In the genomic region with DNA sequence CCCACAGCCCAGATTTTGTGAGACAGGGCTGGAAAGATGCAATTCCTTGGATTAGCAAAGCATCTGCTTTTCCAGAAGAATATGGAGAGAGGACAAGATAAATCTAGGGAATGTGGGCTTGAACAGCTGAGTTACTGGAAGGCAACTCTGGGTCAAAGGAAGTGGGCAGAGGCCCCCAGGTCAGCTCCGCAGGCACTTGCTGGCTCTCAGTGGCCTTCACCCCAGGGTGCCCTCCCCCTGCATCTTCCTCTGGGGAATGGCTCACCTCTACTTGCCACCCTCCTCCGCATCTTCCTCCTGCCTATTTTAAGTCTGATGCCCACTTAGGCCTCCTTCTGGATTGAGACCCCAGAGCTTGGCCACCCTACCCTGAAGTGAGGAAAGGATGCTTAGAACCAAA, we compare ENCODE assay signal across 11 cellular contexts. TPM values are rescaled to one million over a fixed set of nuclear protein-coding genes. Genes with fewer than 3 reads are reported as not detected.
DNase-seq lines count a peak whose midpoint lies in the region; ATAC-seq and TF ChIP-seq lines count a peak whose summit lies in the region.
"Had no signal": no experiment of that assay in that cellular context is flagged by ENCODE, and none has a peak within 500 bp of the region (broad histone marks: within the 10 kb centered on the region; RNA-seq: fewer than 3 reads in every experiment).

No MANE protein-coding gene starts in this region.

- H3K27ac ChIP-seq in A673 (ENCODE audit: low read depth, low read length, poor library complexity, severe bottlenecking) (peak overlapping the region; percentile 78), Peyer's patch (peak overlapping the region; percentile 49 to 71 (median 62)), prostate gland (peak overlapping the region; percentile 40 to 60)

- H3K4me3 ChIP-seq in A673 (ENCODE audit: low read depth, low read length, poor library complexity, severe bottlenecking): no peak overlapping the region
- no peak overlapping the region for H3K4me3 ChIP-seq in Peyer's patch
- H3K4me3 ChIP-seq in prostate gland: no peak overlapping the region

- peaks cover 60% of the 10 kb centered on the region for H3K36me3 ChIP-seq in A673 (ENCODE audit: insufficient read depth, low read length, poor library complexity, severe bottlenecking)
- peaks cover 0 to 96% (median 0%) of the 10 kb centered on the region in 3 donors for H3K36me3 ChIP-seq in Peyer's patch
- H3K36me3 ChIP-seq in prostate gland: peaks cover 16 to 38% of the 10 kb centered on the region in 2 donors

- peak overlapping the region; percentile 76 to 80 for H3K27ac Mint-ChIP-seq in effector memory CD8-positive, alpha-beta T cell
- no peak overlapping the region for H3K27ac Mint-ChIP-seq in activated T-helper 1 cell treated with anti-CD3 and anti-CD28 coated beads, Interleukin-12 subunit alpha, Interleukin-12 subunit beta, Interleukin-2, Interleukin-4 antibody, amounts not matched to agents 30 ng/mL and 10 ng/mL and 1 ng/mL, durations not matched to agents 14 hours and 24 hours and 36 hours

- no peak overlapping the region for H3K4me3 Mint-ChIP-seq in effector memory CD8-positive, alpha-beta T cell
- no peak overlapping the region for H3K4me3 Mint-ChIP-seq in activated T-helper 1 cell treated with anti-CD3 and anti-CD28 coated beads, Interleukin-12 subunit alpha, Interleukin-12 subunit beta, Interleukin-2, Interleukin-4 antibody, amounts not matched to agents 30 ng/mL and 10 ng/mL and 1 ng/mL, durations not matched to agents 14 hours and 24 hours and 36 hours

- DNase-seq in A673 (ENCODE audit: low spot score) (no peak), Peyer's patch (no peak), prostate gland (ENCODE audit: low spot score) (no peak), NCI-H526 (lab: John Stamatoyannopoulos, UW) (no peak), SHP77 treated with DMSO at 0.1 percent for 48 hours (lab: John Stamatoyannopoulos, UW) (no peak)
- DNase-seq in effector memory CD8-positive, alpha-beta T cell: no peak
- DNase-seq in activated T-helper 1 cell treated with anti-CD3 and anti-CD28 coated beads, Interleukin-12 subunit alpha, Interleukin-12 subunit beta, Interleukin-2, Interleukin-4 antibody, amounts not matched to agents 30 ng/mL and 10 ng/mL and 1 ng/mL, durations not matched to agents 14 hours and 24 hours and 36 hours (ENCODE audit: low spot score): no peak
- DNase-seq: kidney glomerular epithelial cell, NCI-H510A had no signal

- intact Hi-C loops in A673 (cut with micrococcal nuclease; ENCODE audit: unreplicated experiment) (loop anchor here (2.0 kb wide), 1 partner anchor 100 kb away; no protein-coding TSS in a partner anchor), prostate gland (cut with DNase I) (loop anchor here (5.0 to 10.0 kb wide), 4 partner anchors 33 to 230 kb away; a partner anchor contains a TSS)
- intact Hi-C loops in activated T-helper 1 cell treated with anti-CD3 and anti-CD28 coated beads, Interleukin-12 subunit alpha, Interleukin-12 subunit beta, Interleukin-2, Interleukin-4 antibody, amounts not matched to agents 30 ng/mL and 10 ng/mL and 1 ng/mL, durations not matched to agents 14 hours and 24 hours and 36 hours (cut with micrococcal nuclease): no loop called here

- no peak for ATAC-seq in effector memory CD8-positive, alpha-beta T cell (replicated peaks)
- ATAC-seq in GM19324 (IDR thresholded peaks at IDR 0.05; ENCODE audit: low FRiP score, unreplicated experiment): no peak
- ATAC-seq: HCT116 had no signal

- peaks cover 40% of the 10 kb centered on the region for H3K4me1 ChIP-seq in A673 (ENCODE audit: insufficient read depth, low read length, poor library complexity, severe bottlenecking)
- H3K4me1 ChIP-seq in Peyer's patch: peaks cover 0 to 53% (median 2%) of the 10 kb centered on the region in 4 donors
- H3K4me1 ChIP-seq in prostate gland (replicated peaks): no peaks in the 10 kb centered on the region

- no peaks in the 10 kb centered on the region for H3K27me3 Mint-ChIP-seq in effector memory CD8-positive, alpha-beta T cell
- no peaks in the 10 kb centered on the region for H3K27me3 Mint-ChIP-seq in activated T-helper 1 cell treated with anti-CD3 and anti-CD28 coated beads, Interleukin-12 subunit alpha, Interleukin-12 subunit beta, Interleukin-2, Interleukin-4 antibody, amounts not matched to agents 30 ng/mL and 10 ng/mL and 1 ng/mL, durations not matched to agents 14 hours and 24 hours and 36 hours (ENCODE audit: insufficient read depth)

- no peak for TF ChIP-seq CTCF in A673 (conservative IDR thresholded peaks at IDR 0.05; ENCODE audit: low read depth, low read length)
- TF ChIP-seq CTCF in Peyer's patch (IDR thresholded peaks at IDR 0.05): no peak
- TF ChIP-seq CTCF in prostate gland (IDR thresholded peaks at IDR 0.05): no peak

- POLR2A ChIA-PET in A673 (lab: Charles Lee; ENCODE audit: low non-redundant PET): no interaction called here

- CTCF ChIA-PET in A673 (lab: Charles Lee): interaction anchor here (1.0 kb wide), 1 partner anchor 33 kb away, joined by 3 read pairs; no protein-coding TSS in a partner anchor

- no peaks in the 10 kb centered on the region for H3K9me3 ChIP-seq in A673 (ENCODE audit: low read depth, low read length, poor library complexity, severe bottlenecking)
- H3K9me3 ChIP-seq in Peyer's patch: no peaks in the 10 kb centered on the region
- H3K9me3 ChIP-seq in prostate gland: no peaks in the 10 kb centered on the region

- peaks cover 87% of the 10 kb centered on the region for H3K36me3 Mint-ChIP-seq in effector memory CD8-positive, alpha-beta T cell (ENCODE audit: insufficient read depth)
- H3K36me3 Mint-ChIP-seq in activated T-helper 1 cell treated with anti-CD3 and anti-CD28 coated beads, Interleukin-12 subunit alpha, Interleukin-12 subunit beta, Interleukin-2, Interleukin-4 antibody, amounts not matched to agents 30 ng/mL and 10 ng/mL and 1 ng/mL, durations not matched to agents 14 hours and 24 hours and 36 hours (ENCODE audit: low read depth): peaks cover 55% of the 10 kb centered on the region

- 88% methylated on average over 2 of the region's 2 CpGs for WGBS in prostate gland

- H3K27me3 ChIP-seq in A673 (replicated peaks; ENCODE audit: insufficient read depth, low read depth, low read length, poor library complexity): no peaks in the 10 kb centered on the region
- no peaks in the 10 kb centered on the region for H3K27me3 ChIP-seq in Peyer's patch
- no peaks in the 10 kb centered on the region for H3K27me3 ChIP-seq in prostate gland (replicated peaks; ENCODE audit: insufficient read depth)

- BruUV-seq in A673 (replicated peaks; lab: Mats Ljungman, UMichigan): no TSS peak

- no peaks in the 10 kb centered on the region for H3K9me3 Mint-ChIP-seq in effector memory CD8-positive, alpha-beta T cell
- no peaks in the 10 kb centered on the region for H3K9me3 Mint-ChIP-seq in activated T-helper 1 cell treated with anti-CD3 and anti-CD28 coated beads, Interleukin-12 subunit alpha, Interleukin-12 subunit beta, Interleukin-2, Interleukin-4 antibody, amounts not matched to agents 30 ng/mL and 10 ng/mL and 1 ng/mL, durations not matched to agents 14 hours and 24 hours and 36 hours

- no peak for TF ChIP-seq POLR2A in Peyer's patch (IDR thresholded peaks at IDR 0.05)
- no peak for TF ChIP-seq POLR2A in prostate gland (IDR thresholded peaks at IDR 0.05)

- peaks cover 14 to 16% of the 10 kb centered on the region in 2 donors for H3K4me1 Mint-ChIP-seq in effector memory CD8-positive, alpha-beta T cell (ENCODE audit: low read depth in 2 of 2)
- H3K4me1 Mint-ChIP-seq in activated T-helper 1 cell treated with anti-CD3 and anti-CD28 coated beads, Interleukin-12 subunit alpha, Interleukin-12 subunit beta, Interleukin-2, Interleukin-4 antibody, amounts not matched to agents 30 ng/mL and 10 ng/mL and 1 ng/mL, durations not matched to agents 14 hours and 24 hours and 36 hours (ENCODE audit: low read depth): peaks cover 19% of the 10 kb centered on the region

RNA-seq across cellular contexts. Expression of a gene that starts 10.5 kb away (rescaled TPM):
- total RNA-seq in A673 (2021) (48.8 and 51.4 TPM in 2 replicates), Peyer's patch (10 to 100 TPM in 1 of 4 donors, 1 to 10 TPM in 3; 4.4 to 11.6 (median 7.0) TPM), prostate gland (10 to 100 TPM; 18.6 to 62.7 TPM)
- 29.7 and 30.6 TPM in 2 replicates for total RNA-seq in activated T-helper 1 cell treated with anti-CD3 and anti-CD28 coated beads, Interleukin-12 subunit alpha, Interleukin-12 subunit beta, Interleukin-2, Interleukin-4 antibody, amounts not matched to agents 30 ng/mL and 10 ng/mL and 1 ng/mL, durations not matched to agents 14 hours and 24 hours and 36 hours
